In genomic region chr20:56155625-56156024, GRCh38 we compare ENCODE assay signal across 33 cellular contexts.
"Had no signal": no experiment of that assay in that cellular context is flagged by ENCODE, and none has a peak within 500 bp of the region (broad histone marks: within the 10 kb centered on the region; RNA-seq: fewer than 3 reads in every experiment).

No MANE protein-coding gene starts in this region.

- DNase-seq: activated effector memory CD4-positive, alpha-beta T cell treated with anti-CD3 and anti-CD28 coated beads, Interleukin-2, amount 50 U/mL, for 16 hours; activated effector memory CD4-positive, alpha-beta T cell treated with Interleukin-2 at 50 U/mL for 16 hours; activated gamma-delta T cell; activated gamma-delta T cell treated with Interleukin-2 at 50 U/mL for 16 hours; activated naive CD4-positive, alpha-beta T cell; activated naive CD4-positive, alpha-beta T cell treated with anti-CD3 and anti-CD28 coated beads for 36 hours; activated naive CD4-positive, alpha-beta T cell treated with anti-CD3 and anti-CD28 coated beads, Interleukin-2, amount 10 ng/mL, durations not matched to agents 7 days and 5 days; activated naive CD4-positive, alpha-beta T cell treated with anti-CD3 and anti-CD28 coated beads, Interleukin-2, amount 50 U/mL, for 16 hours; activated naive CD4-positive, alpha-beta T cell treated with Interleukin-2 at 50 U/mL for 16 hours; activated naive CD8-positive, alpha-beta T cell treated with anti-CD3 and anti-CD28 coated beads for 36 hours; activated naive CD8-positive, alpha-beta T cell treated with anti-CD3 and anti-CD28 coated beads, Interleukin-2, amount 10 ng/mL, durations not matched to agents 7 days and 5 days; activated naive CD8-positive, alpha-beta T cell treated with anti-CD3 and anti-CD28 coated beads, Interleukin-2, amount 50 U/mL, for 24 hours; activated T-cell treated with anti-CD3 and anti-CD28 coated beads, Interleukin-2, amount 50 U/mL, for 24 hours; activated T-cell treated with anti-CD3 and anti-CD28 coated beads, Interleukin-2, amount 50 U/mL, for 4 hours; activated T-cell treated with anti-CD3 and anti-CD28 coated beads, Interleukin-2, amount 50 U/mL, for 48 hours; activated T-cell treated with anti-CD3 and anti-CD28 coated beads, Interleukin-2, amount 50 U/mL, for 72 hours; adrenal gland; amniotic stem cell; amygdala; anterior cingulate cortex; aorta; body of pancreas; brain microvascular endothelial cell; caudate nucleus; central memory CD4-positive, alpha-beta T cell; cerebellar nuclear complex had no signal

- H3K4me1 ChIP-seq: adrenal gland, ascending aorta, body of pancreas, breast epithelium had no signal

- H3K27me3 ChIP-seq: adrenal gland, ascending aorta, body of pancreas, brain microvascular endothelial cell, breast epithelium, cardiac muscle cell had no signal

- ATAC-seq: activated naive CD4-positive, alpha-beta T cell treated with anti-CD3 and anti-CD28 coated beads, Interleukin-2, amount 50 U/mL, for 72 hours; activated naive CD8-positive, alpha-beta T cell treated with anti-CD3 and anti-CD28 coated beads, Interleukin-2, amount 50 U/mL, for 24 hours; activated T-cell treated with anti-CD3 and anti-CD28 coated beads, Interleukin-2, amount 50 U/mL, for 4 hours; activated T-cell treated with anti-CD3 and anti-CD28 coated beads, Interleukin-2, amount 50 U/mL, for 72 hours; activated T-helper 17 cell treated with anti-CD3 and anti-CD28 coated beads, Interleukin-2, amount 50 U/mL, for 72 hours; body of pancreas had no signal

- H3K27ac ChIP-seq: adrenal gland, ascending aorta, body of pancreas, brain microvascular endothelial cell, breast epithelium, cardiac muscle cell had no signal

- H3K9me3 ChIP-seq: adrenal gland, ascending aorta, body of pancreas, breast epithelium had no signal

- FAIRE-seq: astrocyte, bronchial epithelial cell had no signal

- H3K4me3 ChIP-seq: adrenal gland, ascending aorta, body of pancreas, breast epithelium, cardiac muscle cell had no signal

- H3K36me3 ChIP-seq: adrenal gland, ascending aorta, brain microvascular endothelial cell, breast epithelium, cardiac muscle cell had no signal
